ENCODE assay signal across 9 cellular contexts in genomic region chr9:5442400-5443011, GRCh38. TPM values are rescaled to one million over a fixed set of nuclear protein-coding genes. Genes with fewer than 3 reads are reported as not detected.
A peak's percentile ranks its signal among the peaks of the same experiment; 100 is the strongest.
DNase-seq lines count a peak whose midpoint lies in the region; ATAC-seq and TF ChIP-seq lines count a peak whose summit lies in the region.
"Had no signal": no experiment of that assay in that cellular context is flagged by ENCODE, and none has a peak within 500 bp of the region (broad histone marks: within the 10 kb centered on the region; RNA-seq: fewer than 3 reads in every experiment).

No MANE protein-coding gene starts in this region.

- intact Hi-C loops in cardiac septum (cut with DNase I), result loop anchor here (5.0 kb wide), 1 partner anchor 255 kb away; the partner anchor contains the start of gene INSL6

- no peak for ATAC-seq in stimulated activated naive CD8-positive, alpha-beta T cell treated with anti-CD3 and anti-CD28 coated beads, Interleukin-15, Interleukin-2, amounts not matched to agents 100 U/mL and 50 U/mL, for 24 hours
- ATAC-seq in stimulated activated naive CD8-positive, alpha-beta T cell treated with anti-CD3 and anti-CD28 coated beads, Interleukin-15, amount 100 ng/mL, for 72 hours, result no peak
- peak; percentile 13 for ATAC-seq in WTC11

- H3K9me3 Mint-ChIP-seq in stimulated activated naive CD8-positive, alpha-beta T cell treated with anti-CD3 and anti-CD28 coated beads, Interleukin-15, amount 100 ng/mL, for 72 hours, result no peaks in the 10 kb centered on the region
- H3K9me3 Mint-ChIP-seq in WTC11, result peaks cover 8% of the 10 kb centered on the region
- H3K9me3 Mint-ChIP-seq: central memory CD8-positive, alpha-beta T cell had no signal

- DNase-seq in stimulated activated naive CD8-positive, alpha-beta T cell treated with anti-CD3 and anti-CD28 coated beads, Interleukin-15, Interleukin-2, amounts not matched to agents 100 U/mL and 50 U/mL, for 24 hours, result peak; percentile 49
- DNase-seq in stimulated activated naive CD8-positive, alpha-beta T cell treated with anti-CD3 and anti-CD28 coated beads, Interleukin-15, amount 100 ng/mL, for 72 hours, result no peak
- peak; percentile 55 for DNase-seq in NCI-H1694 treated with DMSO at 0.1 percent for 48 hours (lab: John Stamatoyannopoulos, UW)
- DNase-seq in WTC11 (ENCODE audit: low spot score), result no peak
- peak; percentile 29 to 67 for DNase-seq in hippocampal formation (lab: John Stamatoyannopoulos, UW)
- DNase-seq in superior temporal gyrus (ENCODE audit: extremely low spot score), result peak; percentile 84
- DNase-seq in effector CD8-positive, alpha-beta T cell (lab: John Stamatoyannopoulos, UW), result no peak
- DNase-seq in cardiac septum (ENCODE audit: low spot score), result no peak

- peaks cover 49% of the 10 kb centered on the region for H3K4me1 Mint-ChIP-seq in stimulated activated naive CD8-positive, alpha-beta T cell treated with anti-CD3 and anti-CD28 coated beads, Interleukin-15, amount 100 ng/mL, for 72 hours
- peaks cover 16% of the 10 kb centered on the region for H3K4me1 Mint-ChIP-seq in WTC11

- H3K27ac Mint-ChIP-seq in stimulated activated naive CD8-positive, alpha-beta T cell treated with anti-CD3 and anti-CD28 coated beads, Interleukin-15, amount 100 ng/mL, for 72 hours, result no peak overlapping the region
- no peak overlapping the region for H3K27ac Mint-ChIP-seq in WTC11

- POLR2A ChIA-PET in WTC11 (lab: Charles Lee), result no interaction called here

- H3K27me3 Mint-ChIP-seq in stimulated activated naive CD8-positive, alpha-beta T cell treated with anti-CD3 and anti-CD28 coated beads, Interleukin-15, amount 100 ng/mL, for 72 hours, result no peaks in the 10 kb centered on the region
- H3K27me3 Mint-ChIP-seq in WTC11 (ENCODE audit: low read depth), result peaks cover 9% of the 10 kb centered on the region; the same call in 1 of the 2 replicates
- H3K27me3 Mint-ChIP-seq: central memory CD8-positive, alpha-beta T cell had no signal

- no peaks in the 10 kb centered on the region for H3K36me3 Mint-ChIP-seq in WTC11

- peak; percentile 23; the same call in 1 of the 2 replicates for TF ChIP-seq CTCF in WTC11 (IDR thresholded peaks at IDR 0.05)

- CTCF ChIA-PET in WTC11 (lab: Charles Lee), result interaction anchor here (0.6 to 1.2 kb wide), 14 partner anchors 8 to 686 kb away, joined by 3 to 21 read pairs (median 3); partner anchors contain the start of genes CD274 and RIC1

- no peak overlapping the region for H3K4me3 Mint-ChIP-seq in stimulated activated naive CD8-positive, alpha-beta T cell treated with anti-CD3 and anti-CD28 coated beads, Interleukin-15, amount 100 ng/mL, for 72 hours
- no peak overlapping the region for H3K4me3 Mint-ChIP-seq in WTC11
- H3K4me3 Mint-ChIP-seq: central memory CD8-positive, alpha-beta T cell had no signal

TF ChIP-seq in WTC11, 78 proteins besides CTCF, POLR2A, EP300 and RAD21:
- TF ChIP-seq, protein P1, sequence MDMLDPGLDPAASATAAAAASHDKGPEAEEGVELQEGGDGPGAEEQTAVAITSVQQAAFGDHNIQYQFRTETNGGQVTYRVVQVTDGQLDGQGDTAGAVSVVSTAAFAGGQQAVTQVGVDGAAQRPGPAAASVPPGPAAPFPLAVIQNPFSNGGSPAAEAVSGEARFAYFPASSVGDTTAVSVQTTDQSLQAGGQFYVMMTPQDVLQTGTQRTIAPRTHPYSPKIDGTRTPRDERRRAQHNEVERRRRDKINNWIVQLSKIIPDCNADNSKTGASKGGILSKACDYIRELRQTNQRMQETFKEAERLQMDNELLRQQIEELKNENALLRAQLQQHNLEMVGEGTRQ (CRISPR knock-in tag; IDR thresholded peaks at IDR 0.05), result no peak
- TF ChIP-seq GABPB1 (CRISPR knock-in tag; IDR thresholded peaks at IDR 0.05) (no peak), TEAD4 (CRISPR knock-in tag; IDR thresholded peaks at IDR 0.05) (no peak), ZNF671 (CRISPR knock-in tag; IDR thresholded peaks at IDR 0.05) (no peak), ZNF425 (CRISPR knock-in tag; conservative IDR thresholded peaks at IDR 0.05) (no peak), ETV6 (CRISPR knock-in tag; IDR thresholded peaks at IDR 0.05) (no peak), ZMAT4 (CRISPR knock-in tag; IDR thresholded peaks at IDR 0.05) (no peak), SOX15 (CRISPR knock-in tag; IDR thresholded peaks at IDR 0.05) (no peak), PRRX2 (CRISPR knock-in tag; IDR thresholded peaks at IDR 0.05) (no peak), ZNF423 (CRISPR knock-in tag; IDR thresholded peaks at IDR 0.05) (no peak), FOXP1 (CRISPR knock-in tag; IDR thresholded peaks at IDR 0.05; ENCODE audit: borderline replicate concordance) (no peak), ATF6 (CRISPR knock-in tag; IDR thresholded peaks at IDR 0.05) (no peak), NFE2L1 (CRISPR knock-in tag; IDR thresholded peaks at IDR 0.05) (no peak), JAZF1 (CRISPR knock-in tag; IDR thresholded peaks at IDR 0.05) (no peak), PREB (CRISPR knock-in tag; IDR thresholded peaks at IDR 0.05; ENCODE audit: borderline replicate concordance) (no peak)
- TF ChIP-seq, protein P2, sequence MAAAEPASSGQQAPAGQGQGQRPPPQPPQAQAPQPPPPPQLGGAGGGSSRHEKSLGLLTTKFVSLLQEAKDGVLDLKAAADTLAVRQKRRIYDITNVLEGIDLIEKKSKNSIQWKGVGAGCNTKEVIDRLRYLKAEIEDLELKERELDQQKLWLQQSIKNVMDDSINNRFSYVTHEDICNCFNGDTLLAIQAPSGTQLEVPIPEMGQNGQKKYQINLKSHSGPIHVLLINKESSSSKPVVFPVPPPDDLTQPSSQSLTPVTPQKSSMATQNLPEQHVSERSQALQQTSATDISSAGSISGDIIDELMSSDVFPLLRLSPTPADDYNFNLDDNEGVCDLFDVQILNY (CRISPR knock-in tag; IDR thresholded peaks at IDR 0.05), result no peak

RNA-seq across cellular contexts. Expression of gene PLGRKT, which starts 4.8 kb away (rescaled TPM):
- total RNA-seq in WTC11 (2021) (19.2 to 26.3 TPM (median 25.0 TPM) in 3 replicates), cardiac septum (28.9 TPM)

RNA-seq across cellular contexts. Expression of gene CD274, which starts 7.8 kb away (rescaled TPM):
- total RNA-seq in WTC11 (2021), result 0.05 to 0.42 TPM (median 0.21 TPM) in 3 replicates
- 17.9 TPM for total RNA-seq in cardiac septum

Comparison
In these comparisons a context has a peak if more than half of its experiments do, and no peak if none do; other contexts are left out.
1. DNase-seq: peak in stimulated activated naive CD8-positive, alpha-beta T cell treated with anti-CD3 and anti-CD28 coated beads, Interleukin-15, Interleukin-2, amounts not matched to agents 100 U/mL and 50 U/mL, for 24 hours (single experiment), NCI-H1694 treated with DMSO at 0.1 percent for 48 hours (single experiment), hippocampal formation (2 of 2) and superior temporal gyrus (single experiment); none in stimulated activated naive CD8-positive, alpha-beta T cell treated with anti-CD3 and anti-CD28 coated beads, Interleukin-15, amount 100 ng/mL, for 72 hours (0 of 2), WTC11 (single experiment), effector CD8-positive, alpha-beta T cell (single experiment) and cardiac septum (single experiment).
2. RNA of gene CD274, which starts 7.8 kb away (total RNA-seq): 17.9 TPM in cardiac septum (single experiment); 0.05 to 0.42 TPM in WTC11; every median in the first group is over 10 times any median in the second.